In genomic region chr15:74958908-74959642, GRCh38 we compare ENCODE assay signal across 2 cellular contexts.
TF ChIP-seq lines count a peak whose summit lies in the region.

No MANE protein-coding gene starts in this region.

TF ChIP-seq in A549, 52 proteins besides CTCF, POLR2A, EP300 and RAD21:
- TF ChIP-seq FOSL2 (IDR thresholded peaks at IDR 0.05) (no peak), FOSL2 (CRISPR knock-in tag; IDR thresholded peaks at IDR 0.05) (no peak), HEYL (CRISPR knock-in tag; IDR thresholded peaks at IDR 0.05) (no peak), BCL3 (IDR thresholded peaks at IDR 0.05) (no peak), PHF8 (IDR thresholded peaks at IDR 0.05; ENCODE audit: borderline replicate concordance, low read depth) (no peak), ZC3H11A (IDR thresholded peaks at IDR 0.05) (no peak), NFE2L2 (conservative IDR thresholded peaks at IDR 0.05; ENCODE audit: low read length) (no peak)

TF ChIP-seq in IMR-90, 13 proteins besides CTCF, POLR2A, EP300 and RAD21:
- TF ChIP-seq MAFK (IDR thresholded peaks at IDR 0.05; ENCODE audit: low read depth, low read length) (no peak), MXI1 (IDR thresholded peaks at IDR 0.05; ENCODE audit: borderline replicate concordance, low read depth, low read length) (no peak), RFX5 (IDR thresholded peaks at IDR 0.05; ENCODE audit: low read depth, low read length) (no peak), SMC3 (IDR thresholded peaks at IDR 0.05; ENCODE audit: low read depth, low read length) (no peak), CEBPB (IDR thresholded peaks at IDR 0.05; ENCODE audit: low read depth, low read length) (no peak)
